25 cellular contexts compared by ENCODE assay signal in genomic region chrX:17062065-17062464, GRCh38.
"Had no signal": no experiment of that assay in that cellular context is flagged by ENCODE, and none has a peak within 500 bp of the region (broad histone marks: within the 10 kb centered on the region; RNA-seq: fewer than 3 reads in every experiment).

No MANE protein-coding gene starts in this region.

- H2AFZ ChIP-seq: neural progenitor cell, parathyroid adenoma had no signal

- FAIRE-seq: small intestine, urothelium cell line had no signal

- H3K36me3 ChIP-seq: neural progenitor cell, ovary, right lobe of liver, sigmoid colon, thoracic aorta, thyroid gland, tibial nerve, upper lobe of left lung, vagina had no signal

- H3K9me3 ChIP-seq: ovary, psoas muscle, right lobe of liver, sigmoid colon, stomach, thoracic aorta, thyroid gland, tibial nerve, upper lobe of left lung, vagina had no signal

- H3K27ac ChIP-seq: neural progenitor cell, ovary, parathyroid adenoma, psoas muscle, right lobe of liver, sigmoid colon, stomach, thoracic aorta, thyroid gland, tibial nerve, upper lobe of left lung, vagina had no signal

- H3K4me3 ChIP-seq: neural progenitor cell, ovary, psoas muscle, right lobe of liver, sigmoid colon, stomach, thoracic aorta, thyroid gland, tibial nerve, upper lobe of left lung, vagina had no signal

- H3K4me1 ChIP-seq: neural progenitor cell, parathyroid adenoma, psoas muscle, right lobe of liver, sigmoid colon, stomach, thyroid gland, tibial nerve, upper lobe of left lung, vagina had no signal

- H3K27me3 ChIP-seq: neural progenitor cell, ovary, right lobe of liver, sigmoid colon, stomach, thyroid gland, tibial nerve, upper lobe of left lung, vagina had no signal

- DNase-seq: occipital lobe; ovary; posterior cingulate gyrus; psoas muscle; right cardiac atrium; right lobe of liver; sigmoid colon; small intestine; stimulated activated CD4-positive, alpha-beta T cell treated with anti-CD3 and anti-CD28 coated beads, Interleukin-15, amount 100 ng/mL, for 24 hours; stimulated activated CD4-positive, alpha-beta T cell treated with anti-CD3 and anti-CD28 coated beads, Interleukin-2, amount 100 ng/mL, for 24 hours; stimulated activated CD4-positive, alpha-beta T cell treated with anti-CD3 and anti-CD28 coated beads, Interleukin-2, amount 100 ng/mL, for 48 hours; stimulated activated CD4-positive, alpha-beta T cell treated with anti-CD3 and anti-CD28 coated beads, Interleukin-4, amount 100 ng/mL, for 24 hours; stimulated activated naive B cell treated with anti-CD40 and anti-IgM and Interleukin-4, amounts not matched to agents 10 μg/mL and 1 μg/mL and 100 μg/mL, for 72 hours; stimulated activated naive CD4-positive, alpha-beta T cell treated with Interleukin-2 at 50 U/mL for 16 hours; stomach; thyroid gland; trophoblast cell; upper lobe of left lung had no signal

- H3K9ac ChIP-seq: neural progenitor cell, parathyroid adenoma had no signal

- H3K4me2 ChIP-seq: neural progenitor cell had no signal

- ATAC-seq: psoas muscle; right cardiac atrium; right lobe of liver; stimulated activated effector memory CD8-positive, alpha-beta T cell treated with anti-CD3 and anti-CD28 coated beads, Interleukin-12 subunit alpha, Interleukin-12 subunit beta, amount 100 ng/mL, for 72 hours; stimulated activated naive B cell treated with anti-CD40 and anti-IgM and Interleukin-4, amounts not matched to agents 10 μg/mL and 1 μg/mL and 100 μg/mL, for 72 hours had no signal
